Comparison of ENCODE assay signal across 1 cellular context in the genomic region with DNA sequence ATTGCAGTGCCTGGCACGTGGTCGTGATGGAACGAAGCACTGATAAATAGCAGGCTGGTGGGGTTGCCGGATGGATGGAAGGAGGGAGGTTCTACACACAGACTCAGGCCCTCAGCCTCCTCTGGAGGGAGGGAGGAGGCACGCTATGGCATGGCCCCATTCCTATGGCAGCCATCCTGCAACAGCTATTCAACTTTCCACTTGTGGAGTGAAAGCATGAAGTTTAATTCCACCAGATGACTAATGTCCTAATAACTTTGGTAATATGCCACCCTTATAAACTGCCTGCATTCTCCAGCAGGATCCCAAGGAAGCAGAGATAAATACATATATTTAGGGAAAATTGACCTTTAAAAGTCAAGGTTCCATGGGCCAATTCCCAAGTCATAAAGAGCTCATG.
TF ChIP-seq lines count a peak whose summit lies in the region.

No MANE protein-coding gene starts in this region.

TF ChIP-seq in IMR-90, 13 proteins besides CTCF, POLR2A, EP300 and RAD21 (continued from another document):
- TF ChIP-seq ELK1 (IDR thresholded peaks at IDR 0.05; ENCODE audit: borderline replicate concordance, low read depth, low read length) (no peak), CEBPB (IDR thresholded peaks at IDR 0.05; ENCODE audit: low read depth, low read length) (no peak), RFX5 (IDR thresholded peaks at IDR 0.05; ENCODE audit: low read depth, low read length) (no peak), NFE2L2 (IDR thresholded peaks at IDR 0.05; ENCODE audit: low read depth, low read length) (no peak)
